In genomic region chr14:35534130-35534883, GRCh38 we compare ENCODE assay signal across 8 cellular contexts. TPM values are rescaled to one million over a fixed set of nuclear protein-coding genes. Genes with fewer than 3 reads are reported as not detected.
A peak's percentile ranks its signal among the peaks of the same experiment; 100 is the strongest.
DNase-seq lines count a peak whose midpoint lies in the region; ATAC-seq and TF ChIP-seq lines count a peak whose summit lies in the region.

INSM2 (plus strand) TSS chr14:35534164; CDS start chr14:35534253, 89 bp downstream.

- TF ChIP-seq POLR2A in IMR-90 (IDR thresholded peaks at IDR 0.05; ENCODE audit: low read depth, low read length): no peak

- no peak within 1 kb of the TSS for H2BK5ac ChIP-seq in IMR-90 (ENCODE audit: low read depth, low read length, poor library complexity, severe bottlenecking)

- no peak within 1 kb of the TSS for H3K14ac ChIP-seq in IMR-90 (replicated peaks; ENCODE audit: low read depth, low read length)

- no peaks in the 10 kb centered on the region for H3K79me1 ChIP-seq in IMR-90 (ENCODE audit: low read depth in 1 of 2, low read length in 2 of 2)

- no peak within 1 kb of the TSS for H2BK20ac ChIP-seq in IMR-90 (ENCODE audit: low read depth, low read length)

- H2BK15ac ChIP-seq in IMR-90 (ENCODE audit: low read depth, low read length): no peak within 1 kb of the TSS

- in situ Hi-C loops in IMR-90 (cut with MboI; ENCODE audit: low sequenced_read_pairs): no loop called here

- H3K36me3 ChIP-seq in IMR-90 (ENCODE audit: control insufficient read depth, insufficient read depth, low read length): no peaks in the 10 kb centered on the region
- no peaks in the 10 kb centered on the region for H3K36me3 ChIP-seq in psoas muscle (ENCODE audit: insufficient read depth in 1 of 2, low read depth in 1 of 2)

- no peak within 1 kb of the TSS for H2AK5ac ChIP-seq in IMR-90 (ENCODE audit: low read depth, low read length)

- no peak for TF ChIP-seq CTCF in CD4-positive, alpha-beta T cell (IDR thresholded peaks at IDR 0.05)
- TF ChIP-seq CTCF in IMR-90 (conservative IDR thresholded peaks at IDR 0.05; ENCODE audit: low read depth, low read length): 0 out of 2 replicates have a peak, but pooled peaks have one; percentile 13
- TF ChIP-seq CTCF in psoas muscle (IDR thresholded peaks at IDR 0.05): no peak

- TF ChIP-seq RAD21 in IMR-90 (IDR thresholded peaks at IDR 0.05; ENCODE audit: low read length): no peak

- H4K20me1 ChIP-seq in IMR-90 (ENCODE audit: insufficient read depth, low read length): no peaks in the 10 kb centered on the region

- no peak within 1 kb of the TSS for H3K56ac ChIP-seq in IMR-90 (ENCODE audit: extremely low read depth, insufficient read depth, low read length)

- H4K5ac ChIP-seq in IMR-90 (ENCODE audit: low read depth, low read length): no peak within 1 kb of the TSS

- intact Hi-C loops in CD4-positive, alpha-beta T cell (cut with DNase I, micrococcal nuclease): loop anchor here in 1 of 2 experiments (10.0 kb wide), 1 partner anchor 280 kb away; no protein-coding TSS in a partner anchor
- intact Hi-C loops in IMR-90 (cut with micrococcal nuclease) (loop anchor here (2.0 to 5.0 kb wide), 2 partner anchors 153 to 284 kb away; no protein-coding TSS in a partner anchor), head of caudate nucleus (cut with DNase I) (no loop called here), psoas muscle (cut with DNase I) (no loop called here)

- peak within 1 kb of the TSS; percentile 97 for H3K4me2 ChIP-seq in IMR-90 (ENCODE audit: low read depth, low read length)

- H3K27ac Mint-ChIP-seq in CD4-positive, alpha-beta T cell: no peak within 1 kb of the TSS

- no peak within 1 kb of the TSS for H4K8ac ChIP-seq in IMR-90 (ENCODE audit: low read depth in 2 of 2, low read length in 2 of 2)

- H3K4me3 Mint-ChIP-seq in CD4-positive, alpha-beta T cell: peak within 1 kb of the TSS; percentile 82

- no peaks in the 10 kb centered on the region for H3K9me1 ChIP-seq in IMR-90 (ENCODE audit: insufficient read depth, low read length)

- H3K27me3 ChIP-seq in CD4-positive, alpha-beta T cell (ENCODE audit: control insufficient read depth, insufficient read depth, low read length): peaks cover 51% of the 10 kb centered on the region
- H3K27me3 ChIP-seq in IMR-90 (ENCODE audit: control insufficient read depth, insufficient read depth, low read length): peaks cover 36% of the 10 kb centered on the region
- H3K27me3 ChIP-seq in psoas muscle (ENCODE audit: insufficient read depth in 3 of 3, low read length in 2 of 3): peaks cover 7 to 57% (median 21%) of the 10 kb centered on the region in 3 donors

- H3K4me1 ChIP-seq in IMR-90 (ENCODE audit: control insufficient read depth, insufficient read depth, low read length) (peaks cover 2% of the 10 kb centered on the region; the same call in 1 of the 2 replicates), psoas muscle (peaks cover 20% of the 10 kb centered on the region)

- H3K9me3 ChIP-seq in CD4-positive, alpha-beta T cell (ENCODE audit: control insufficient read depth, low read length): no peaks in the 10 kb centered on the region
- H3K9me3 ChIP-seq in IMR-90 (ENCODE audit: control insufficient read depth, insufficient read depth, low read length): no peaks in the 10 kb centered on the region
- H3K9me3 ChIP-seq in psoas muscle: no peaks in the 10 kb centered on the region

- H3K23ac ChIP-seq in IMR-90 (ENCODE audit: low read depth, low read length): no peak within 1 kb of the TSS

- H2BK120ac ChIP-seq in IMR-90 (ENCODE audit: low read depth, low read length): no peak within 1 kb of the TSS

- H3K27ac ChIP-seq in CD4-positive, alpha-beta T cell (ENCODE audit: low read depth, low read length): no peak within 1 kb of the TSS
- H3K27ac ChIP-seq in IMR-90 (ENCODE audit: insufficient read depth, low read length) (no peak within 1 kb of the TSS), psoas muscle (no peak within 1 kb of the TSS)

- H3K18ac ChIP-seq in IMR-90 (ENCODE audit: low read depth, low read length): no peak within 1 kb of the TSS

- peak within 1 kb of the TSS; percentile 95 for H2AFZ ChIP-seq in IMR-90 (replicated peaks; ENCODE audit: low read length, poor library complexity)

- WGBS in IMR-90 (ENCODE audit: extremely low coverage in 2 of 2, insufficient read length in 1 of 2), 2 experiments: 3% methylated on average over 64 of the region's 85 CpGs; no CpG with 5 or more reads in 1 of the 2 experiments
- 2 to 3% (median 2%) methylated on average over 41 to 84 of the region's 85 CpGs for WGBS in psoas muscle, 3 donors

- POLR2A ChIA-PET in CD4-positive, alpha-beta T cell (lab: Charles Lee): no interaction called here
- POLR2A ChIA-PET in IMR-90 (lab: Charles Lee; ENCODE audit: unreplicated experiment): interaction anchor here (0.5 kb wide), 1 partner anchor 15 kb away, joined by 3 read pairs; no protein-coding TSS in a partner anchor

- peak in 2 of 10 experiments; percentile 2 for DNase-seq in CD4-positive, alpha-beta T cell
- DNase-seq in IMR-90 (peak; percentile 5), head of caudate nucleus (peak in 31 of 42 donors; percentile 5 to 70 (median 52)), psoas muscle (peak in 1 of 2 donors; percentile 36), NCI-H774 (lab: John Stamatoyannopoulos, UW) (no peak), NCI-H2081 (lab: John Stamatoyannopoulos, UW) (no peak)
- peak; percentile 24 for DNase-seq in activated CD8-positive, alpha-beta memory T cell treated with anti-CD3 and anti-CD28 coated beads, Interleukin-2, amount 50 U/mL, for 4 hours

- BruUV-seq in IMR-90 (replicated peaks; lab: Mats Ljungman, UMichigan): no TSS peak

- no peaks in the 10 kb centered on the region for H3K9me3 Mint-ChIP-seq in CD4-positive, alpha-beta T cell

- no peaks in the 10 kb centered on the region for H3K36me3 Mint-ChIP-seq in CD4-positive, alpha-beta T cell (ENCODE audit: low read depth)

- peaks cover 9% of the 10 kb centered on the region for H3K4me1 Mint-ChIP-seq in CD4-positive, alpha-beta T cell (ENCODE audit: low read depth)

- H3K4me3 ChIP-seq in IMR-90 (ENCODE audit: insufficient read depth, low read depth, low read length) (peak within 1 kb of the TSS; percentile 49), psoas muscle (peak within 1 kb of the TSS; percentile 76)

- H4K91ac ChIP-seq in IMR-90 (ENCODE audit: insufficient read depth, low read depth, low read length): no peak within 1 kb of the TSS

- no peak within 1 kb of the TSS for H3K9ac ChIP-seq in IMR-90 (ENCODE audit: low read depth, low read length)

- CTCF ChIA-PET in CD4-positive, alpha-beta T cell (lab: Charles Lee): no interaction called here
- CTCF ChIA-PET in IMR-90 (lab: Yijun Ruan, JAX): interaction anchor here (0.6 to 1.4 kb wide), 3 partner anchors 15 to 25 kb away, joined by 3 to 4 read pairs (median 3); no protein-coding TSS in a partner anchor

- no peak for ATAC-seq in CD4-positive, alpha-beta T cell (ENCODE audit: poor library complexity)
- ATAC-seq in GM19395 (IDR thresholded peaks at IDR 0.05; ENCODE audit: unreplicated experiment) (peak; percentile 29), IMR-90 (ENCODE audit: low read depth) (peak; percentile 33), psoas muscle (peak in 2 of 4 donors; percentile 9 to 14)

- H2AK9ac ChIP-seq in IMR-90 (replicated peaks; ENCODE audit: low read depth, low read length, poor library complexity): peak within 1 kb of the TSS; percentile 51

- H3K4ac ChIP-seq in IMR-90 (ENCODE audit: low read depth, low read length): no peak within 1 kb of the TSS

- peaks cover 59% of the 10 kb centered on the region for H3K27me3 Mint-ChIP-seq in CD4-positive, alpha-beta T cell

- dilution Hi-C loops in IMR-90 (cut with HindIII; ENCODE audit: low sequenced_read_pairs, unreplicated experiment): no loop called here

TF ChIP-seq in IMR-90, 13 proteins besides CTCF, POLR2A, EP300 and RAD21:
- TF ChIP-seq RCOR1 (IDR thresholded peaks at IDR 0.05; ENCODE audit: insufficient replicate concordance, low read length) (no peak), MAFK (IDR thresholded peaks at IDR 0.05; ENCODE audit: low read depth, low read length) (no peak), MAZ (IDR thresholded peaks at IDR 0.05; ENCODE audit: borderline replicate concordance, low read depth, low read length) (no peak), CEBPB (IDR thresholded peaks at IDR 0.05; ENCODE audit: low read depth, low read length) (no peak), NFE2L2 (IDR thresholded peaks at IDR 0.05; ENCODE audit: low read depth, low read length) (no peak), FOS (IDR thresholded peaks at IDR 0.05; ENCODE audit: low read depth, low read length) (no peak), CHD1 (IDR thresholded peaks at IDR 0.05; ENCODE audit: low read depth, low read length) (no peak)
- TF ChIP-seq, protein P1, sequence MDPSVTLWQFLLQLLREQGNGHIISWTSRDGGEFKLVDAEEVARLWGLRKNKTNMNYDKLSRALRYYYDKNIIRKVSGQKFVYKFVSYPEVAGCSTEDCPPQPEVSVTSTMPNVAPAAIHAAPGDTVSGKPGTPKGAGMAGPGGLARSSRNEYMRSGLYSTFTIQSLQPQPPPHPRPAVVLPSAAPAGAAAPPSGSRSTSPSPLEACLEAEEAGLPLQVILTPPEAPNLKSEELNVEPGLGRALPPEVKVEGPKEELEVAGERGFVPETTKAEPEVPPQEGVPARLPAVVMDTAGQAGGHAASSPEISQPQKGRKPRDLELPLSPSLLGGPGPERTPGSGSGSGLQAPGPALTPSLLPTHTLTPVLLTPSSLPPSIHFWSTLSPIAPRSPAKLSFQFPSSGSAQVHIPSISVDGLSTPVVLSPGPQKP (IDR thresholded peaks at IDR 0.05; ENCODE audit: borderline replicate concordance, low read depth, low read length): no peak

RNA-seq across cellular contexts. Expression of gene INSM2, which starts in this region (rescaled TPM):
- total RNA-seq in CD4-positive, alpha-beta T cell: not detected
- total RNA-seq in IMR-90 (2012; rRNA removed): not detected in 2 replicates
- not detected in 2 replicates for polyA plus RNA-seq in IMR-90 (2012; rRNA removed)
- not detected in 2 replicates for polyA plus RNA-seq in IMR-90 (2012; cell fraction: cytosol; rRNA removed)
- not detected in 2 replicates for polyA plus RNA-seq in IMR-90 (2012; cell fraction: nucleus; rRNA removed; ENCODE audit: low replicate concordance)
- not detected for total RNA-seq in psoas muscle
- polyA plus RNA-seq in psoas muscle: not detected

Comparison
In these comparisons a context has a peak if more than half of its experiments do, and no peak if none do; other contexts are left out.
1. Peak in DNase-seq, ATAC-seq, H3K4me3 ChIP-seq and H3K4me2 ChIP-seq in IMR-90; RNA of the gene not detected or under 1 TPM.
2. DNase-seq: peak in activated CD8-positive, alpha-beta memory T cell treated with anti-CD3 and anti-CD28 coated beads, Interleukin-2, amount 50 U/mL, for 4 hours (single experiment) and head of caudate nucleus (31 of 42); none in NCI-H774 (single experiment) and NCI-H2081 (0 of 2).